20 cellular contexts compared by ENCODE assay signal in the genomic region with DNA sequence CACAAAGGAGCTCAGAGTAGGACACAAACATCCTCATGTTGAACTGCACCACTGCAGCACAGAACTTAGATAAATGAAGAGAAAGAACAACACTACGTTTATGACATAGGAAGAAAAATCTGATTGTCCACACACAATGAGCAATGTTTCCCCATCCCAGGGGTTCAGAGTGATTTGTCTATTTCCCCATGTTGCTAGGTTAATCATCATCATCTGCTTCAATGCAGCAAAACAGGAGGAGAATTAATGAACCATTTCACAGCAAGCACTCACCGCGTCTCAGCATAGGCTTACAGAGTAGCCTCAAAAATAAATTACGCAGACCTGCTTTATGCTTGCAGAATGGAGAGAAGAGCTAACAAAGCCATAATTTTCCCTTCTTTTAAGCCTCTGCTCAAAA.
DNase-seq lines count a peak whose midpoint lies in the region; ATAC-seq and TF ChIP-seq lines count a peak whose summit lies in the region.
"Had no signal": no experiment of that assay in that cellular context is flagged by ENCODE, and none has a peak within 500 bp of the region (broad histone marks: within the 10 kb centered on the region; RNA-seq: fewer than 3 reads in every experiment).

No MANE protein-coding gene starts in this region.

- no peak for TF ChIP-seq CTCF in foreskin fibroblast (IDR thresholded peaks at IDR 0.05; ENCODE audit: low read depth, low read length)

- H3K27me3 Mint-ChIP-seq in effector memory CD8-positive, alpha-beta T cell, result peaks cover 5 to 17% of the 10 kb centered on the region in 2 donors

- DNase-seq in COLO668 (lab: John Stamatoyannopoulos, UW; ENCODE audit: unreplicated experiment) (peak; percentile 16), NCI-H1694 treated with DMSO at 0.1 percent for 48 hours (lab: John Stamatoyannopoulos, UW) (peak; percentile 55), amniotic epithelial cell (ENCODE audit: low read depth) (peak; percentile 30), kidney tubule cell (ENCODE audit: low spot score) (peak; percentile 90), foreskin fibroblast (no peak), inferior parietal cortex (ENCODE audit: extremely low spot score) (no peak), DMS53 (lab: John Stamatoyannopoulos, UW) (no peak)
- DNase-seq in effector memory CD8-positive, alpha-beta T cell, result no peak
- DNase-seq: activated CD4-positive, CD25-positive, alpha-beta regulatory T cell treated with anti-CD3 and anti-CD28 coated beads, Interleukin-2, amount 50 U/mL, for 72 hours; activated CD8-positive, alpha-beta T cell treated with anti-CD3 and anti-CD28 coated beads, Interleukin-2, amount 10 ng/mL, durations not matched to agents 7 days and 5 days; activated gamma-delta T cell treated with Interleukin-2 at 50 U/mL for 16 hours; colonic mucosa; head of caudate nucleus; left ventricle myocardium superior; midbrain; natural killer cell; NCI-H526 treated with DMSO at 0.1 percent for 48 hours; SHP77 treated with DMSO at 0.1 percent for 48 hours; stimulated activated CD4-positive, alpha-beta T cell treated with anti-CD3 and anti-CD28 coated beads, Interleukin-1b, Interleukin-23, amount 100 ng/mL, for 48 hours; substantia nigra had no signal

- H3K9me3 Mint-ChIP-seq in effector memory CD8-positive, alpha-beta T cell, result peaks cover 5 to 8% of the 10 kb centered on the region in 2 donors

- no peak overlapping the region for H3K4me3 ChIP-seq in foreskin fibroblast (ENCODE audit: low read depth in 1 of 2, low read length in 2 of 2)
- H3K4me3 ChIP-seq: colonic mucosa had no signal

- ATAC-seq in effector memory CD8-positive, alpha-beta T cell (replicated peaks), result no peak
- ATAC-seq: activated CD8-positive, alpha-beta T cell treated with anti-CD3 and anti-CD28 coated beads, Interleukin-2, amount 10 ng/mL, durations not matched to agents 7 days and 5 days; left ventricle myocardium superior; natural killer cell had no signal

- H3K4me1 Mint-ChIP-seq in effector memory CD8-positive, alpha-beta T cell (ENCODE audit: low read depth in 2 of 2), result no peaks in the 10 kb centered on the region

- no peak overlapping the region for H3K4me3 Mint-ChIP-seq in effector memory CD8-positive, alpha-beta T cell
- H3K4me3 Mint-ChIP-seq: activated CD8-positive, alpha-beta T cell treated with anti-CD3 and anti-CD28 coated beads, Interleukin-2, amount 10 ng/mL, durations not matched to agents 7 days and 5 days; natural killer cell had no signal

- no peaks in the 10 kb centered on the region for H3K36me3 Mint-ChIP-seq in effector memory CD8-positive, alpha-beta T cell (ENCODE audit: insufficient read depth)
- H3K36me3 Mint-ChIP-seq: natural killer cell had no signal

- H3K27ac Mint-ChIP-seq in effector memory CD8-positive, alpha-beta T cell, result no peak overlapping the region
- H3K27ac Mint-ChIP-seq: activated CD8-positive, alpha-beta T cell treated with anti-CD3 and anti-CD28 coated beads, Interleukin-2, amount 10 ng/mL, durations not matched to agents 7 days and 5 days; natural killer cell had no signal

Comparison
In these comparisons a context has a peak if more than half of its experiments do, and no peak if none do; other contexts are left out.
1. DNase-seq: peak in COLO668 (single experiment), NCI-H1694 treated with DMSO at 0.1 percent for 48 hours (single experiment), amniotic epithelial cell (single experiment) and kidney tubule cell (single experiment); none in effector memory CD8-positive, alpha-beta T cell (0 of 3), foreskin fibroblast (0 of 2), inferior parietal cortex (single experiment) and DMS53 (single experiment).